8 cellular contexts compared by ENCODE assay signal in the genomic region with DNA sequence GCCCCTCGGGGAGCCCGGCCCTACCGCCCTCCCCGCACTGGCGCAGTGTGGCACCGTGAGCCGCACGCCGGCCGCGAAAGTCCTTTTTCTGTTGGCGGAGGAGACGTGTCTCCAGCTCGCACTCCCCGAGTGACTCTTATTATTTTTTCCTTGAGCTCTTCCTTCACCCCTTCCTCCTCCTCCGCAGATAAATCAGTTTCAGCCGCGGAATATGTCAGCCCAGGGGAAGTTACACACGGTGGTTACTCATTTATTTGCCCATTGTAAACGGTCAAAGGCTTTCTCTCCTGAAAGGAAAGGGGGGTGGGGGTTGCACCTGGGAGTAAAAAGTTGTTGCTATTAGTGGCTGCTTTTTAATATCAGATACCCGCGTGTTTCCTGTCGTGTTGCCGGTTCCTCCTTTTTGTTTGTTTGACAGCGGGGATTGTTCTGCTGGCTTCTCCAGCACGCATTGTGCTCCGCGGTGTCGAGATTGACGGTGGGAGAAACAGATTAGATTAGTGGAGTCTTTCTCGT. TPM values are rescaled to one million over a fixed set of nuclear protein-coding genes. Genes with fewer than 3 reads are reported as not detected.
A peak's percentile ranks its signal among the peaks of the same experiment; 100 is the strongest.
DNase-seq lines count a peak whose midpoint lies in the region; ATAC-seq and TF ChIP-seq lines count a peak whose summit lies in the region.

No MANE protein-coding gene starts in this region.

- H3K4me3 ChIP-seq in AG04449 (ENCODE audit: low read depth, low read length) = peak overlapping the region; percentile 72
- H3K4me3 ChIP-seq in fibroblast of pulmonary artery (replicated peaks; ENCODE audit: low read depth, low read length) = peak overlapping the region; percentile 79

- H3K27ac Mint-ChIP-seq in activated CD4-positive, alpha-beta T cell treated with anti-CD3 and anti-CD28 coated beads, Interleukin-2, amount 10 ng/mL, durations not matched to agents 7 days and 5 days = peak overlapping the region; percentile 61
- H3K27ac Mint-ChIP-seq in osteocyte (ENCODE audit: unreplicated experiment) = peak overlapping the region; percentile 96

- CTCF ChIA-PET in AG04449 (lab: Yijun Ruan, JAX) = interaction anchor here (1.6 to 2.1 kb wide), 3 partner anchors 15 to 85 kb away, joined by 4 to 7 read pairs (median 4); no protein-coding TSS in a partner anchor
- CTCF ChIA-PET in activated CD4-positive, alpha-beta T cell treated with anti-CD3 and anti-CD28 coated beads, Interleukin-2, amount 10 ng/mL, durations not matched to agents 7 days and 5 days (lab: Charles Lee) = no interaction called here

- H3K36me3 Mint-ChIP-seq in activated CD4-positive, alpha-beta T cell treated with anti-CD3 and anti-CD28 coated beads, Interleukin-2, amount 10 ng/mL, durations not matched to agents 7 days and 5 days (ENCODE audit: low read depth) = no peaks in the 10 kb centered on the region
- peaks cover 5% of the 10 kb centered on the region for H3K36me3 Mint-ChIP-seq in osteocyte (ENCODE audit: unreplicated experiment)

- peaks cover 60% of the 10 kb centered on the region for H3K27me3 Mint-ChIP-seq in activated CD4-positive, alpha-beta T cell treated with anti-CD3 and anti-CD28 coated beads, Interleukin-2, amount 10 ng/mL, durations not matched to agents 7 days and 5 days
- H3K27me3 Mint-ChIP-seq in osteocyte (ENCODE audit: unreplicated experiment) = no peaks in the 10 kb centered on the region

- POLR2A ChIA-PET in AG04449 (lab: Yijun Ruan, JAX) = interaction anchor here (0.6 to 1.8 kb wide), 6 partner anchors 10 to 437 kb away, joined by 3 to 4 read pairs (median 4); no protein-coding TSS in a partner anchor
- POLR2A ChIA-PET in activated CD4-positive, alpha-beta T cell treated with anti-CD3 and anti-CD28 coated beads, Interleukin-2, amount 10 ng/mL, durations not matched to agents 7 days and 5 days (lab: Charles Lee) = no interaction called here

- DNase-seq in AG04449 (ENCODE audit: low read depth, low spot score) = no peak
- peak; percentile 7 for DNase-seq in activated CD4-positive, alpha-beta T cell treated with anti-CD3 and anti-CD28 coated beads, Interleukin-2, amount 10 ng/mL, durations not matched to agents 7 days and 5 days
- no peak for DNase-seq in fibroblast of pulmonary artery (ENCODE audit: low read depth)
- DNase-seq in osteocyte (ENCODE audit: extremely low spot score, unreplicated experiment) = no peak
- DNase-seq in NCI-H2029 treated with DMSO at 0.1 percent for 48 hours (lab: John Stamatoyannopoulos, UW) = no peak

- no peaks in the 10 kb centered on the region for H3K9me3 Mint-ChIP-seq in activated CD4-positive, alpha-beta T cell treated with anti-CD3 and anti-CD28 coated beads, Interleukin-2, amount 10 ng/mL, durations not matched to agents 7 days and 5 days
- no peaks in the 10 kb centered on the region for H3K9me3 Mint-ChIP-seq in osteocyte (ENCODE audit: unreplicated experiment)

- peaks cover 23% of the 10 kb centered on the region for H3K4me1 Mint-ChIP-seq in activated CD4-positive, alpha-beta T cell treated with anti-CD3 and anti-CD28 coated beads, Interleukin-2, amount 10 ng/mL, durations not matched to agents 7 days and 5 days
- H3K4me1 Mint-ChIP-seq in osteocyte (ENCODE audit: unreplicated experiment) = peaks cover 66% of the 10 kb centered on the region

- TF ChIP-seq CTCF in AG04449 (IDR thresholded peaks at IDR 0.05; ENCODE audit: insufficient read depth, low read length, missing control alignments) (no peak), fibroblast of pulmonary artery (IDR thresholded peaks at IDR 0.05; ENCODE audit: low read length, missing control alignments) (no peak), osteocyte (IDR thresholded peaks at IDR 0.05) (no peak)

- ATAC-seq in GM18870 (IDR thresholded peaks at IDR 0.05; ENCODE audit: unreplicated experiment) = peak; percentile 26
- peak; percentile 41 for ATAC-seq in HG03196 (IDR thresholded peaks at IDR 0.05; ENCODE audit: unreplicated experiment)
- no peak for ATAC-seq in HG03521 (IDR thresholded peaks at IDR 0.05; ENCODE audit: unreplicated experiment)

- peak overlapping the region; percentile 77 for H3K4me3 Mint-ChIP-seq in activated CD4-positive, alpha-beta T cell treated with anti-CD3 and anti-CD28 coated beads, Interleukin-2, amount 10 ng/mL, durations not matched to agents 7 days and 5 days
- H3K4me3 Mint-ChIP-seq in osteocyte (ENCODE audit: unreplicated experiment) = peak overlapping the region; percentile 94

RNA-seq across cellular contexts. Expression of a gene that starts 1.5 kb away (rescaled TPM):
- 1 to 10 TPM; 1.8 to 2.3 TPM for total RNA-seq in activated CD4-positive, alpha-beta T cell treated with anti-CD3 and anti-CD28 coated beads, Interleukin-2, amount 10 ng/mL, durations not matched to agents 7 days and 5 days
- total RNA-seq in osteocyte = 167 and 194 TPM in 2 replicates

Comparison
In these comparisons a context has a peak if more than half of its experiments do, and no peak if none do; other contexts are left out.
1. RNA of a gene that starts 1.5 kb away (total RNA-seq): 167 to 194 TPM in osteocyte; 1.8 to 2.3 TPM in activated CD4-positive, alpha-beta T cell treated with anti-CD3 and anti-CD28 coated beads, Interleukin-2, amount 10 ng/mL, durations not matched to agents 7 days and 5 days; every median in the first group is over 10 times any median in the second.